Comparison of ENCODE assay signal across 19 cellular contexts in the genomic region with DNA sequence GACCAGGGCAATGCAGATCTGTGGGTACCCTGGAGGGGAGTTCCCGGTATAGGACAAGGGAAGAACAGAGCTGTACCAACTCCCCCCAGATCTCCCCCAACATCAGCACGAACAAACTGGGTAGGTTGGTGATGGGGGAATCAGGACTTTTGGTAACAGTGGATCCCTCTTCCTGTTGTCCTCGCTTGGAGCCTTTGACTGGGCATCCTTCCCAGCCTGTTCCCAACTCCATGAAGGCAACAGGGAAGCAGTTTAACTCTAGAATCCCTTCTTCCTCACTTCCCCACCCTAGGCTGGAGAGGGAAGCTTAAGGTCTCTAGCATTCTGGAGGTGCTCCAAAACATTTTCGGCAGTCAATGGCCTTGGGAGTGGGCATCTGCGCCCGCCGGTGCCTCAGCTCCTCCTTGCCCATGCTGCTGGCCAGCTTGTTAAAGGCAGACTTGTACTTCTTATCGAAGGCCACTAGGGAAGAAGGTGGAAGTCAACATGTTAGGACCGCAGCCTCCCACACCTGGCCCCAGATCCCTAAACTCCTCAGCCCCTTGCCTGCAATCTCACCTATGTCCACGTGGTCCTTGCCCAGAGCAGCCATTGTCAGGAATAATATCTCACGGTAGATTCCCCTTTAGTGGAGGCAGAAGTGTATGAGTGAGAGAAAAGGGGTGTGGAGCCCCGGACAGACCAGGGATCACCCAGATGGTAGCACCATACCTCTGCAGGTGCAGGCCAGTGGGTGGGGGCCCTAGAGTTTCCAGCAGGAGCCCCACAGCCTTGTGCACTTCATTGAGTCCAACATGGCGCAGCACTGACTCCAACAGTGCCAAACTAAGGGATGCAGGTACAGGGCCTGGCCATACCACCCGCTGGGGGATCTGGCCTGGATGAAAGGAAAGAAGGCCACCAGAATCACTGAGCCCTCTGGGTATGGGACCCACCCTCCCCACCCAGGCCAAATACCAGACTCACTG. TPM values are rescaled to one million over a fixed set of nuclear protein-coding genes. Genes with fewer than 3 reads are reported as not detected.
A peak's percentile ranks its signal among the peaks of the same experiment; 100 is the strongest.
DNase-seq lines count a peak whose midpoint lies in the region; ATAC-seq, FAIRE-seq and TF ChIP-seq lines count a peak whose summit lies in the region.
"Had no signal": no experiment of that assay in that cellular context is flagged by ENCODE, and none has a peak within 500 bp of the region (broad histone marks: within the 10 kb centered on the region; RNA-seq: fewer than 3 reads in every experiment).

No MANE protein-coding gene starts in this region.

- no peak for TF ChIP-seq POLR2A in HepG2 (IDR thresholded peaks at IDR 0.05; ENCODE audit: insufficient read depth in 1 of 2, low read depth in 2 of 2, low read length in 2 of 2)

- no peak overlapping the region for H3K4me3 Mint-ChIP-seq in activated naive CD8-positive, alpha-beta T cell treated with anti-CD3 and anti-CD28 coated beads for 36 hours
- H3K4me3 Mint-ChIP-seq in activated naive CD8-positive, alpha-beta T cell treated with anti-CD3 and anti-CD28 coated beads, Interleukin-2, amount 50 U/mL, for 24 hours, result no peak overlapping the region
- H3K4me3 Mint-ChIP-seq in activated naive CD8-positive, alpha-beta T cell treated with anti-CD3 and anti-CD28 coated beads, Interleukin-2, amount 10 ng/mL, durations not matched to agents 7 days and 5 days, result no peak overlapping the region
- H3K4me3 Mint-ChIP-seq: activated CD4-positive, alpha-beta T cell treated with anti-CD3 and anti-CD28 coated beads, Interleukin-2, amount 10 ng/mL, durations not matched to agents 24 days and 14 days; CD4-positive, alpha-beta memory T cell had no signal

- H3K27me3 ChIP-seq in HepG2 (ENCODE audit: control insufficient read depth in 1 of 2, insufficient read depth in 2 of 2, low read length in 2 of 2), result no peaks in the 10 kb centered on the region
- H3K27me3 ChIP-seq in upper lobe of right lung, result no peaks in the 10 kb centered on the region
- H3K27me3 ChIP-seq: transverse colon had no signal

- peak overlapping the region; percentile 48 for H3K27ac Mint-ChIP-seq in activated naive CD8-positive, alpha-beta T cell treated with anti-CD3 and anti-CD28 coated beads for 36 hours
- H3K27ac Mint-ChIP-seq in activated naive CD8-positive, alpha-beta T cell treated with anti-CD3 and anti-CD28 coated beads, Interleukin-2, amount 50 U/mL, for 24 hours, result no peak overlapping the region
- H3K27ac Mint-ChIP-seq in activated naive CD8-positive, alpha-beta T cell treated with anti-CD3 and anti-CD28 coated beads, Interleukin-2, amount 10 ng/mL, durations not matched to agents 7 days and 5 days, result no peak overlapping the region

- H3K27ac ChIP-seq in HepG2 (ENCODE audit: extremely low read length, insufficient read depth, low read length), result no peak overlapping the region
- H3K27ac ChIP-seq in upper lobe of right lung, result no peak overlapping the region

- ATAC-seq in activated naive CD8-positive, alpha-beta T cell treated with anti-CD3 and anti-CD28 coated beads, Interleukin-2, amount 50 U/mL, for 24 hours, result no peak
- ATAC-seq in activated naive CD8-positive, alpha-beta T cell treated with anti-CD3 and anti-CD28 coated beads, Interleukin-2, amount 10 ng/mL, durations not matched to agents 7 days and 5 days (ENCODE audit: low read depth), result no peak
- ATAC-seq in HepG2 (peak; percentile 32; the same call in 2 of the 3 replicates), upper lobe of right lung (no peak), omental fat pad (ENCODE audit: low FRiP score) (no peak)
- ATAC-seq: sciatic nerve had no signal

- H3K4me1 ChIP-seq in HepG2 (ENCODE audit: insufficient read depth, low read length) (no peaks in the 10 kb centered on the region), upper lobe of right lung (no peaks in the 10 kb centered on the region)

- H2AFZ ChIP-seq in HepG2 (ENCODE audit: low read length), result no peak overlapping the region

- BruUV-seq in HepG2 (replicated peaks; lab: Mats Ljungman, UMichigan), result no TSS peak

- H3K9me3 Mint-ChIP-seq in activated naive CD8-positive, alpha-beta T cell treated with anti-CD3 and anti-CD28 coated beads for 36 hours, result no peaks in the 10 kb centered on the region
- H3K9me3 Mint-ChIP-seq in activated naive CD8-positive, alpha-beta T cell treated with anti-CD3 and anti-CD28 coated beads, Interleukin-2, amount 50 U/mL, for 24 hours, result no peaks in the 10 kb centered on the region
- H3K9me3 Mint-ChIP-seq in activated naive CD8-positive, alpha-beta T cell treated with anti-CD3 and anti-CD28 coated beads, Interleukin-2, amount 10 ng/mL, durations not matched to agents 7 days and 5 days, result no peaks in the 10 kb centered on the region
- H3K9me3 Mint-ChIP-seq: activated CD4-positive, alpha-beta T cell treated with anti-CD3 and anti-CD28 coated beads, Interleukin-2, amount 10 ng/mL, durations not matched to agents 24 days and 14 days; CD4-positive, alpha-beta memory T cell had no signal

- no peaks in the 10 kb centered on the region for H4K20me1 ChIP-seq in HepG2 (ENCODE audit: insufficient read depth, low read length)

- no peak overlapping the region for H3K4me3 ChIP-seq in HepG2 (replicated peaks in 1 of 3; ENCODE audit: insufficient read depth in 1 of 3, low read depth in 2 of 3, low read length in 3 of 3)
- H3K4me3 ChIP-seq in upper lobe of right lung, result no peak overlapping the region
- H3K4me3 ChIP-seq: transverse colon had no signal

- no peak for FAIRE-seq in HepG2 (lab: Jason Lieb, UNC)

- TF ChIP-seq EP300 in HepG2 (IDR thresholded peaks at IDR 0.05; ENCODE audit: low read depth in 2 of 2, low read length in 2 of 2), result no peak
- TF ChIP-seq EP300 in HepG2 (CRISPR knock-in tag; IDR thresholded peaks at IDR 0.05; ENCODE audit: borderline replicate concordance), result no peak

- POLR2A ChIA-PET in activated naive CD8-positive, alpha-beta T cell treated with anti-CD3 and anti-CD28 coated beads, Interleukin-2, amount 10 ng/mL, durations not matched to agents 7 days and 5 days (lab: Charles Lee), result interaction anchor here (2.7 to 2.8 kb wide), 2 partner anchors 9 to 17 kb away, joined by 7 to 13 read pairs; a partner anchor contains a TSS
- POLR2A ChIA-PET in HepG2 (lab: Yijun Ruan, JAX), result interaction anchor here (1.2 to 2.2 kb wide), 3 partner anchors 9 to 37 kb away, joined by 3 to 6 read pairs (median 4); a partner anchor contains a TSS

- TF ChIP-seq RAD21 in HepG2 (CRISPR knock-in tag; IDR thresholded peaks at IDR 0.05), result no peak

- no peak overlapping the region for H3K4me2 ChIP-seq in HepG2 (ENCODE audit: low read depth, low read length)

- WGBS in HepG2 (ENCODE audit: low lambda C conversion rate), result 89% methylated on average over 9 of the region's 14 CpGs

- H3K36me3 Mint-ChIP-seq in activated naive CD8-positive, alpha-beta T cell treated with anti-CD3 and anti-CD28 coated beads for 36 hours, result peaks cover 14% of the 10 kb centered on the region
- H3K36me3 Mint-ChIP-seq in activated naive CD8-positive, alpha-beta T cell treated with anti-CD3 and anti-CD28 coated beads, Interleukin-2, amount 50 U/mL, for 24 hours (ENCODE audit: low read depth), result peaks cover 6% of the 10 kb centered on the region
- H3K36me3 Mint-ChIP-seq in activated naive CD8-positive, alpha-beta T cell treated with anti-CD3 and anti-CD28 coated beads, Interleukin-2, amount 10 ng/mL, durations not matched to agents 7 days and 5 days, result peaks cover 18% of the 10 kb centered on the region

- no peaks in the 10 kb centered on the region for H3K9me3 ChIP-seq in HepG2 (ENCODE audit: low read length)
- no peaks in the 10 kb centered on the region for H3K9me3 ChIP-seq in upper lobe of right lung
- H3K9me3 ChIP-seq: transverse colon had no signal

- CTCF ChIA-PET in HepG2 (lab: Yijun Ruan, JAX; ENCODE audit: low intra/inter-chr PET ratio, low total read pairs), result no interaction called here

- TF ChIP-seq CTCF in HepG2 (CRISPR knock-in tag; IDR thresholded peaks at IDR 0.05) (no peak), upper lobe of right lung (IDR thresholded peaks at IDR 0.05) (no peak), omental fat pad (IDR thresholded peaks at IDR 0.05) (no peak), GM10266 (IDR thresholded peaks at IDR 0.05; ENCODE audit: control insufficient read depth, insufficient read depth, low read depth, missing control alignments) (no peak)

- H3K4me1 Mint-ChIP-seq in activated naive CD8-positive, alpha-beta T cell treated with anti-CD3 and anti-CD28 coated beads for 36 hours, result peaks cover 15% of the 10 kb centered on the region
- H3K4me1 Mint-ChIP-seq in activated naive CD8-positive, alpha-beta T cell treated with anti-CD3 and anti-CD28 coated beads, Interleukin-2, amount 50 U/mL, for 24 hours, result peaks cover 8% of the 10 kb centered on the region
- H3K4me1 Mint-ChIP-seq in activated naive CD8-positive, alpha-beta T cell treated with anti-CD3 and anti-CD28 coated beads, Interleukin-2, amount 10 ng/mL, durations not matched to agents 7 days and 5 days, result peaks cover 12% of the 10 kb centered on the region

- intact Hi-C loops in HepG2 (cut with micrococcal nuclease; ENCODE audit: unreplicated experiment), result no loop called here
- intact Hi-C loops in upper lobe of right lung (cut with DNase I), result loop anchor here (10.0 kb wide), 1 partner anchor 115 kb away; no protein-coding TSS in a partner anchor

- no peak overlapping the region for H3K9ac ChIP-seq in HepG2 (ENCODE audit: insufficient read depth, low read depth, low read length)

- H3K79me2 ChIP-seq in HepG2 (ENCODE audit: insufficient read depth, low read length), result no peaks in the 10 kb centered on the region

- no peaks in the 10 kb centered on the region for H3K27me3 Mint-ChIP-seq in activated naive CD8-positive, alpha-beta T cell treated with anti-CD3 and anti-CD28 coated beads for 36 hours
- no peaks in the 10 kb centered on the region for H3K27me3 Mint-ChIP-seq in activated naive CD8-positive, alpha-beta T cell treated with anti-CD3 and anti-CD28 coated beads, Interleukin-2, amount 50 U/mL, for 24 hours
- H3K27me3 Mint-ChIP-seq in activated naive CD8-positive, alpha-beta T cell treated with anti-CD3 and anti-CD28 coated beads, Interleukin-2, amount 10 ng/mL, durations not matched to agents 7 days and 5 days, result no peaks in the 10 kb centered on the region
- H3K27me3 Mint-ChIP-seq: activated CD4-positive, alpha-beta T cell treated with anti-CD3 and anti-CD28 coated beads, Interleukin-2, amount 10 ng/mL, durations not matched to agents 24 days and 14 days; CD4-positive, alpha-beta memory T cell had no signal

- in situ Hi-C loops in HepG2 (cut with HindIII; ENCODE audit: extremely low pct_ligation_motif_present, low pct_unique_long_range_greater_than_20kb), result no loop called here

- H3K36me3 ChIP-seq in HepG2 (replicated peaks in 1 of 2; ENCODE audit: control insufficient read depth in 1 of 2, insufficient read depth in 2 of 2, low read length in 2 of 2) (peaks cover 8 to 25% of the 10 kb centered on the region in 2 experiments; a peak in 3 of 5 replicates), upper lobe of right lung (peaks cover 54% of the 10 kb centered on the region)

- no peak for DNase-seq in activated naive CD8-positive, alpha-beta T cell treated with anti-CD3 and anti-CD28 coated beads for 36 hours
- DNase-seq in activated naive CD8-positive, alpha-beta T cell treated with anti-CD3 and anti-CD28 coated beads, Interleukin-2, amount 50 U/mL, for 24 hours, result no peak
- peak; percentile 20 for DNase-seq in activated naive CD8-positive, alpha-beta T cell treated with anti-CD3 and anti-CD28 coated beads, Interleukin-2, amount 10 ng/mL, durations not matched to agents 7 days and 5 days
- DNase-seq in HepG2 (ENCODE audit: low spot score) (no peak), upper lobe of right lung (peak; percentile 40), GOT3 (lab: John Stamatoyannopoulos, UW) (no peak), omental fat pad (ENCODE audit: low spot score) (no peak), GM10266 (ENCODE audit: extremely low spot score) (no peak)
- DNase-seq: ACHN; activated CD4-positive, alpha-beta T cell treated with anti-CD3 and anti-CD28 coated beads, Interleukin-2, amount 10 ng/mL, durations not matched to agents 24 days and 14 days; CD4-positive, alpha-beta memory T cell; cerebellar nuclear complex; erythroblast; NCI-H146; SIG-M5; stimulated activated CD4-positive, alpha-beta T cell treated with anti-CD3 and anti-CD28 coated beads, Interleukin-2, amount 100 ng/mL, for 24 hours; T-helper 9 cell; transverse colon had no signal

RNA-seq across cellular contexts. Expression of a gene that starts 7.5 kb away (rescaled TPM):
- total RNA-seq in activated naive CD8-positive, alpha-beta T cell treated with anti-CD3 and anti-CD28 coated beads for 36 hours, result 10 to 100 TPM; 49.4 to 53.1 TPM
- 10 to 100 TPM; 86.3 to 96.7 TPM for total RNA-seq in activated naive CD8-positive, alpha-beta T cell treated with anti-CD3 and anti-CD28 coated beads, Interleukin-2, amount 10 ng/mL, durations not matched to agents 7 days and 5 days
- total RNA-seq in HepG2 (2016; rRNA removed; fragmentation: Illumina TruSeq; extraction: Trizol) (3.2 and 5.3 TPM in 2 replicates), upper lobe of right lung (55.1 TPM), omental fat pad (10 to 100 TPM; 14.3 to 26.2 (median 17.8) TPM)
- total RNA-seq in HepG2 (2016; cell fraction: cytosol; rRNA removed; fragmentation: Illumina TruSeq; extraction: Trizol; ENCODE audit: low read depth), result 2.7 and 3.0 TPM in 2 replicates
- total RNA-seq in HepG2 (2016; cell fraction: insoluble cytoplasmic fraction; rRNA removed; fragmentation: Illumina TruSeq; extraction: Trizol), result 2.9 and 4.8 TPM in 2 replicates
- 2.6 and 2.9 TPM in 2 replicates for total RNA-seq in HepG2 (2016; cell fraction: membrane; rRNA removed; fragmentation: Illumina TruSeq; extraction: Trizol)
- total RNA-seq in HepG2 (2016; cell fraction: nucleus; rRNA removed; fragmentation: Illumina TruSeq; extraction: Trizol), result 5.6 and 7.4 TPM in 2 replicates
- 5.1 and 5.2 TPM in 2 replicates for polyA plus RNA-seq in HepG2 (2011; rRNA removed)
- polyA plus RNA-seq in HepG2 (2011; cell fraction: cytosol; rRNA removed), result 2.3 and 2.4 TPM in 2 replicates
- polyA plus RNA-seq in HepG2 (2011; cell fraction: nucleus; rRNA removed), result 6.7 and 6.9 TPM in 2 replicates
- polyA plus RNA-seq in HepG2 (2012), result 5.4 and 5.6 TPM in 2 replicates
- 0.17 TPM in 2 replicates for polyA plus RNA-seq in HepG2 (2016; cell fraction: cytosol; fragmentation: Illumina TruSeq; extraction: Trizol; ENCODE audit: low read depth)
- 4.0 and 4.9 TPM in 2 replicates for polyA plus RNA-seq in HepG2 (2016; cell fraction: insoluble cytoplasmic fraction; fragmentation: Illumina TruSeq; extraction: Trizol; ENCODE audit: low read depth)
- 0.62 and 0.83 TPM in 2 replicates for polyA plus RNA-seq in HepG2 (2016; cell fraction: membrane; fragmentation: Illumina TruSeq; extraction: Trizol; ENCODE audit: low read depth)
- polyA plus RNA-seq in HepG2 (2016; cell fraction: nucleus; fragmentation: Illumina TruSeq; extraction: Trizol; ENCODE audit: insufficient read depth, low read depth), result 7.9 and 9.9 TPM in 2 replicates
- polyA minus RNA-seq in HepG2 (2011; rRNA and poly(A)+ RNA removed; ENCODE audit: low replicate concordance), result 8.7 and 32.1 TPM in 2 replicates
- 8.6 and 11.1 TPM in 2 replicates for polyA minus RNA-seq in HepG2 (2011; cell fraction: cytosol; rRNA and poly(A)+ RNA removed)
- 7.9 and 9.0 TPM in 2 replicates for polyA minus RNA-seq in HepG2 (2011; cell fraction: nucleus; rRNA and poly(A)+ RNA removed)

RNA-seq across cellular contexts. Expression of a gene that starts 16.3 kb away (rescaled TPM):
- total RNA-seq in activated naive CD8-positive, alpha-beta T cell treated with anti-CD3 and anti-CD28 coated beads for 36 hours, result 10 to 100 TPM; 90.2 to 91.4 TPM
- 100 to 1,000 TPM; 173 to 183 TPM for total RNA-seq in activated naive CD8-positive, alpha-beta T cell treated with anti-CD3 and anti-CD28 coated beads, Interleukin-2, amount 10 ng/mL, durations not matched to agents 7 days and 5 days
- 8.7 and 15.1 TPM in 2 replicates for total RNA-seq in HepG2 (2016; rRNA removed; fragmentation: Illumina TruSeq; extraction: Trizol)
- 9.7 and 9.9 TPM in 2 replicates for total RNA-seq in HepG2 (2016; cell fraction: cytosol; rRNA removed; fragmentation: Illumina TruSeq; extraction: Trizol; ENCODE audit: low read depth)
- total RNA-seq in HepG2 (2016; cell fraction: insoluble cytoplasmic fraction; rRNA removed; fragmentation: Illumina TruSeq; extraction: Trizol), result 7.7 and 18.1 TPM in 2 replicates
- total RNA-seq in HepG2 (2016; cell fraction: membrane; rRNA removed; fragmentation: Illumina TruSeq; extraction: Trizol), result 7.2 and 8.2 TPM in 2 replicates
- total RNA-seq in HepG2 (2016; cell fraction: nucleus; rRNA removed; fragmentation: Illumina TruSeq; extraction: Trizol), result 23.7 and 25.9 TPM in 2 replicates
- polyA plus RNA-seq in HepG2 (2011; rRNA removed), result 20.3 and 24.3 TPM in 2 replicates
- polyA plus RNA-seq in HepG2 (2011; cell fraction: cytosol; rRNA removed), result 6.5 and 10.3 TPM in 2 replicates
- 178 and 239 TPM in 2 replicates for polyA plus RNA-seq in HepG2 (2011; cell fraction: nucleus; rRNA removed)
- polyA plus RNA-seq in HepG2 (2012), result 17.2 and 21.8 TPM in 2 replicates
- polyA plus RNA-seq in HepG2 (2016; cell fraction: cytosol; fragmentation: Illumina TruSeq; extraction: Trizol; ENCODE audit: low read depth), result 1.4 and 1.6 TPM in 2 replicates
- polyA plus RNA-seq in HepG2 (2016; cell fraction: insoluble cytoplasmic fraction; fragmentation: Illumina TruSeq; extraction: Trizol; ENCODE audit: low read depth), result 10.3 and 15.7 TPM in 2 replicates
- 4.1 and 5.2 TPM in 2 replicates for polyA plus RNA-seq in HepG2 (2016; cell fraction: membrane; fragmentation: Illumina TruSeq; extraction: Trizol; ENCODE audit: low read depth)
- 75.3 and 79.3 TPM in 2 replicates for polyA plus RNA-seq in HepG2 (2016; cell fraction: nucleus; fragmentation: Illumina TruSeq; extraction: Trizol; ENCODE audit: insufficient read depth, low read depth)
- polyA minus RNA-seq in HepG2 (2011; rRNA and poly(A)+ RNA removed; ENCODE audit: low replicate concordance), result 60.1 and 65.7 TPM in 2 replicates
- 7.4 and 8.5 TPM in 2 replicates for polyA minus RNA-seq in HepG2 (2011; cell fraction: cytosol; rRNA and poly(A)+ RNA removed)
- polyA minus RNA-seq in HepG2 (2011; cell fraction: nucleus; rRNA and poly(A)+ RNA removed), result 66.1 and 70.7 TPM in 2 replicates
- total RNA-seq in upper lobe of right lung, result 83.7 TPM
- 10 to 100 TPM; 21.8 to 75.0 (median 50.3) TPM for total RNA-seq in omental fat pad

RNA-seq across cellular contexts. Expression of a gene that starts 28.1 kb away (rescaled TPM):
- total RNA-seq in activated naive CD8-positive, alpha-beta T cell treated with anti-CD3 and anti-CD28 coated beads for 36 hours, result 10 to 100 TPM; 56.4 to 67.0 TPM
- 100 to 1,000 TPM; 104 to 115 TPM for total RNA-seq in activated naive CD8-positive, alpha-beta T cell treated with anti-CD3 and anti-CD28 coated beads, Interleukin-2, amount 10 ng/mL, durations not matched to agents 7 days and 5 days
- 4.0 and 6.1 TPM in 2 replicates for total RNA-seq in HepG2 (2016; rRNA removed; fragmentation: Illumina TruSeq; extraction: Trizol)
- total RNA-seq in HepG2 (2016; cell fraction: cytosol; rRNA removed; fragmentation: Illumina TruSeq; extraction: Trizol; ENCODE audit: low read depth), result 3.0 and 4.2 TPM in 2 replicates
- total RNA-seq in HepG2 (2016; cell fraction: insoluble cytoplasmic fraction; rRNA removed; fragmentation: Illumina TruSeq; extraction: Trizol), result 3.1 and 5.5 TPM in 2 replicates
- 5.2 and 6.7 TPM in 2 replicates for total RNA-seq in HepG2 (2016; cell fraction: membrane; rRNA removed; fragmentation: Illumina TruSeq; extraction: Trizol)
- 7.2 and 9.2 TPM in 2 replicates for total RNA-seq in HepG2 (2016; cell fraction: nucleus; rRNA removed; fragmentation: Illumina TruSeq; extraction: Trizol)
- polyA plus RNA-seq in HepG2 (2011; rRNA removed), result 24.2 and 26.7 TPM in 2 replicates
- polyA plus RNA-seq in HepG2 (2011; cell fraction: cytosol; rRNA removed), result 10.1 and 12.6 TPM in 2 replicates
- polyA plus RNA-seq in HepG2 (2011; cell fraction: nucleus; rRNA removed), result 47.3 and 47.5 TPM in 2 replicates
- polyA plus RNA-seq in HepG2 (2012), result 14.5 and 18.4 TPM in 2 replicates
- 4.5 and 4.8 TPM in 2 replicates for polyA plus RNA-seq in HepG2 (2016; cell fraction: cytosol; fragmentation: Illumina TruSeq; extraction: Trizol; ENCODE audit: low read depth)
- polyA plus RNA-seq in HepG2 (2016; cell fraction: insoluble cytoplasmic fraction; fragmentation: Illumina TruSeq; extraction: Trizol; ENCODE audit: low read depth), result 9.2 and 10.0 TPM in 2 replicates
- 9.6 and 10.4 TPM in 2 replicates for polyA plus RNA-seq in HepG2 (2016; cell fraction: membrane; fragmentation: Illumina TruSeq; extraction: Trizol; ENCODE audit: low read depth)
- polyA plus RNA-seq in HepG2 (2016; cell fraction: nucleus; fragmentation: Illumina TruSeq; extraction: Trizol; ENCODE audit: insufficient read depth, low read depth), result 37.9 and 40.4 TPM in 2 replicates
- 40.4 and 54.2 TPM in 2 replicates for polyA minus RNA-seq in HepG2 (2011; rRNA and poly(A)+ RNA removed; ENCODE audit: low replicate concordance)
- 9.1 and 10.3 TPM in 2 replicates for polyA minus RNA-seq in HepG2 (2011; cell fraction: cytosol; rRNA and poly(A)+ RNA removed)
- polyA minus RNA-seq in HepG2 (2011; cell fraction: nucleus; rRNA and poly(A)+ RNA removed), result 20.5 and 25.0 TPM in 2 replicates
- 52.7 TPM for total RNA-seq in upper lobe of right lung
- 10 to 100 TPM; 11.9 to 17.7 (median 16.3) TPM for total RNA-seq in omental fat pad

RNA-seq across cellular contexts. Expression of a gene that starts 33.1 kb away (rescaled TPM):
- total RNA-seq in activated naive CD8-positive, alpha-beta T cell treated with anti-CD3 and anti-CD28 coated beads for 36 hours, result 10 to 100 TPM; 60.6 to 63.1 TPM
- total RNA-seq in activated naive CD8-positive, alpha-beta T cell treated with anti-CD3 and anti-CD28 coated beads, Interleukin-2, amount 10 ng/mL, durations not matched to agents 7 days and 5 days, result 10 to 100 TPM; 29.6 to 31.1 TPM
- total RNA-seq in HepG2 (2016; rRNA removed; fragmentation: Illumina TruSeq; extraction: Trizol) (47.5 and 78.4 TPM in 2 replicates), upper lobe of right lung (120 TPM), omental fat pad (100 to 1,000 TPM in 3 of 4 donors, 10 to 100 TPM in 1; 80.5 to 125 (median 116) TPM)
- 18.4 and 21.0 TPM in 2 replicates for total RNA-seq in HepG2 (2016; cell fraction: cytosol; rRNA removed; fragmentation: Illumina TruSeq; extraction: Trizol; ENCODE audit: low read depth)
- total RNA-seq in HepG2 (2016; cell fraction: insoluble cytoplasmic fraction; rRNA removed; fragmentation: Illumina TruSeq; extraction: Trizol), result 44.8 and 83.0 TPM in 2 replicates
- total RNA-seq in HepG2 (2016; cell fraction: membrane; rRNA removed; fragmentation: Illumina TruSeq; extraction: Trizol), result 48.8 and 53.3 TPM in 2 replicates
- 62.5 and 68.3 TPM in 2 replicates for total RNA-seq in HepG2 (2016; cell fraction: nucleus; rRNA removed; fragmentation: Illumina TruSeq; extraction: Trizol)
- 71.2 and 80.5 TPM in 2 replicates for polyA plus RNA-seq in HepG2 (2011; rRNA removed)
- polyA plus RNA-seq in HepG2 (2011; cell fraction: cytosol; rRNA removed), result 85.8 and 89.3 TPM in 2 replicates
- 45.4 and 53.1 TPM in 2 replicates for polyA plus RNA-seq in HepG2 (2011; cell fraction: nucleus; rRNA removed)
- polyA plus RNA-seq in HepG2 (2012), result 45.9 and 65.4 TPM in 2 replicates
- 17.5 and 20.5 TPM in 2 replicates for polyA plus RNA-seq in HepG2 (2016; cell fraction: cytosol; fragmentation: Illumina TruSeq; extraction: Trizol; ENCODE audit: low read depth)
- polyA plus RNA-seq in HepG2 (2016; cell fraction: insoluble cytoplasmic fraction; fragmentation: Illumina TruSeq; extraction: Trizol; ENCODE audit: low read depth), result 42.6 and 45.0 TPM in 2 replicates
- polyA plus RNA-seq in HepG2 (2016; cell fraction: membrane; fragmentation: Illumina TruSeq; extraction: Trizol; ENCODE audit: low read depth), result 36.5 and 40.5 TPM in 2 replicates
- 87.4 and 101 TPM in 2 replicates for polyA plus RNA-seq in HepG2 (2016; cell fraction: nucleus; fragmentation: Illumina TruSeq; extraction: Trizol; ENCODE audit: insufficient read depth, low read depth)
- polyA minus RNA-seq in HepG2 (2011; rRNA and poly(A)+ RNA removed; ENCODE audit: low replicate concordance), result 112 and 159 TPM in 2 replicates
- 38.9 and 39.9 TPM in 2 replicates for polyA minus RNA-seq in HepG2 (2011; cell fraction: cytosol; rRNA and poly(A)+ RNA removed)
- 14.5 and 19.6 TPM in 2 replicates for polyA minus RNA-seq in HepG2 (2011; cell fraction: nucleus; rRNA and poly(A)+ RNA removed)

RNA-seq across cellular contexts. Expression of a gene that starts 37.4 kb away (rescaled TPM):
- total RNA-seq in activated naive CD8-positive, alpha-beta T cell treated with anti-CD3 and anti-CD28 coated beads for 36 hours, result 1 to 10 TPM; 6.8 to 7.3 TPM
- 10 to 100 TPM in 1 of 2 experiments, 1 to 10 TPM in 1; 8.2 to 10.0 TPM for total RNA-seq in activated naive CD8-positive, alpha-beta T cell treated with anti-CD3 and anti-CD28 coated beads, Interleukin-2, amount 10 ng/mL, durations not matched to agents 7 days and 5 days
- total RNA-seq in HepG2 (2016; rRNA removed; fragmentation: Illumina TruSeq; extraction: Trizol) (7.8 and 9.9 TPM in 2 replicates), upper lobe of right lung (10.5 TPM), omental fat pad (10 to 100 TPM in 1 of 4 donors, 1 to 10 TPM in 3; 6.1 to 19.1 (median 8.5) TPM)
- 2.6 and 3.2 TPM in 2 replicates for total RNA-seq in HepG2 (2016; cell fraction: cytosol; rRNA removed; fragmentation: Illumina TruSeq; extraction: Trizol; ENCODE audit: low read depth)
- 8.3 and 10.7 TPM in 2 replicates for total RNA-seq in HepG2 (2016; cell fraction: insoluble cytoplasmic fraction; rRNA removed; fragmentation: Illumina TruSeq; extraction: Trizol)
- 6.5 and 7.8 TPM in 2 replicates for total RNA-seq in HepG2 (2016; cell fraction: membrane; rRNA removed; fragmentation: Illumina TruSeq; extraction: Trizol)
- 8.4 and 9.8 TPM in 2 replicates for total RNA-seq in HepG2 (2016; cell fraction: nucleus; rRNA removed; fragmentation: Illumina TruSeq; extraction: Trizol)
- 17.4 and 18.7 TPM in 2 replicates for polyA plus RNA-seq in HepG2 (2011; rRNA removed)
- 13.1 and 18.4 TPM in 2 replicates for polyA plus RNA-seq in HepG2 (2011; cell fraction: cytosol; rRNA removed)
- 36.4 and 41.3 TPM in 2 replicates for polyA plus RNA-seq in HepG2 (2011; cell fraction: nucleus; rRNA removed)
- polyA plus RNA-seq in HepG2 (2012), result 9.7 and 10.7 TPM in 2 replicates
- polyA plus RNA-seq in HepG2 (2016; cell fraction: cytosol; fragmentation: Illumina TruSeq; extraction: Trizol; ENCODE audit: low read depth), result 2.0 and 2.6 TPM in 2 replicates
- polyA plus RNA-seq in HepG2 (2016; cell fraction: insoluble cytoplasmic fraction; fragmentation: Illumina TruSeq; extraction: Trizol; ENCODE audit: low read depth), result 8.4 and 10.9 TPM in 2 replicates
- polyA plus RNA-seq in HepG2 (2016; cell fraction: membrane; fragmentation: Illumina TruSeq; extraction: Trizol; ENCODE audit: low read depth), result 4.1 and 6.4 TPM in 2 replicates
- polyA plus RNA-seq in HepG2 (2016; cell fraction: nucleus; fragmentation: Illumina TruSeq; extraction: Trizol; ENCODE audit: insufficient read depth, low read depth), result 15.7 and 16.0 TPM in 2 replicates
- polyA minus RNA-seq in HepG2 (2011; rRNA and poly(A)+ RNA removed; ENCODE audit: low replicate concordance), result 22.4 and 31.3 TPM in 2 replicates
- polyA minus RNA-seq in HepG2 (2011; cell fraction: cytosol; rRNA and poly(A)+ RNA removed), result 5.7 and 9.4 TPM in 2 replicates
- polyA minus RNA-seq in HepG2 (2011; cell fraction: nucleus; rRNA and poly(A)+ RNA removed), result 10.2 and 12.7 TPM in 2 replicates

Comparison
In these comparisons a context has a peak if more than half of its experiments do, and no peak if none do; other contexts are left out.
1. DNase-seq: peak in activated naive CD8-positive, alpha-beta T cell treated with anti-CD3 and anti-CD28 coated beads, Interleukin-2, amount 10 ng/mL, durations not matched to agents 7 days and 5 days (single experiment) and upper lobe of right lung (single experiment); none in activated naive CD8-positive, alpha-beta T cell treated with anti-CD3 and anti-CD28 coated beads for 36 hours (single experiment), activated naive CD8-positive, alpha-beta T cell treated with anti-CD3 and anti-CD28 coated beads, Interleukin-2, amount 50 U/mL, for 24 hours (single experiment), HepG2 (single experiment), GOT3 (single experiment), omental fat pad (single experiment) and GM10266 (single experiment).